ENCODE assay signal across 26 cellular contexts in the genomic region with DNA sequence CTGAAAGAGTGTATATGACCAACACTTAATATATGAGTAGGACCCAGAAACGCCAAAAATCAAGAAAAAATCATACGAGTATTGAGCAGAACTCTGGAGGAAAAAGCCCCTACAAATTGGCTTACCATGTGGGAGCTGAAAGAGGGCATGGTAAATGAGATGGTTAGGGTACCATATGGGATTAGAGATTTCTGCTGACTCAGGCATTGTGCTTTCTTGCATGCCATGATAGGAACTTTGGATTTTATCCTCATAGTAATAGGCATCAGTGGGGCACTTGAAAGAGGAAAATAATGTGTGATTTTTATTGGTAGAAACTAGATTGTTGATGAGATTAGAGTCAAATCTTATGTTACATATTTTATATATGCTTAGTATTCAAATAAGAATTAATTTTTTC.
"Had no signal": no experiment of that assay in that cellular context is flagged by ENCODE, and none has a peak within 500 bp of the region (broad histone marks: within the 10 kb centered on the region; RNA-seq: fewer than 3 reads in every experiment).

No MANE protein-coding gene starts in this region.

- H3K4me3 ChIP-seq: colonic mucosa, esophagus squamous epithelium, gastrocnemius medialis, heart right ventricle, left lung, lower lobe of right lung, mucosa of descending colon had no signal

- ATAC-seq: effector memory CD8-positive, alpha-beta T cell; esophagus mucosa; gastrocnemius medialis; heart right ventricle; left cardiac atrium; left lung; left ventricle myocardium superior; lower lobe of right lung; mucosa of descending colon had no signal

- FAIRE-seq: endometrium, islet of Langerhans, keratinocyte had no signal

- H3K4me1 ChIP-seq: colonic mucosa, esophagus squamous epithelium, gastrocnemius medialis, heart right ventricle, left lung, lower lobe of right lung had no signal

- H3K9me3 ChIP-seq: colonic mucosa, esophagus squamous epithelium, gastrocnemius medialis, lower lobe of right lung had no signal

- DNase-seq: colonic mucosa; cortex of kidney; effector CD8-positive, alpha-beta T cell; effector memory CD8-positive, alpha-beta T cell; endodermal cell; erythroblast; esophagus squamous epithelium; foreskin fibroblast; foreskin melanocyte; gastrocnemius medialis; glutamatergic neuron; head of caudate nucleus; heart right ventricle; hippocampal formation; left cardiac atrium; left lung; left ventricle myocardium superior; lower lobe of right lung; mesenchymal stem cell; mucosa of descending colon; naive B cell had no signal

- H3K27ac ChIP-seq: colonic mucosa, epithelial cell of prostate, esophagus squamous epithelium, gastrocnemius medialis, heart right ventricle, left lung, lower lobe of right lung had no signal

- H3K36me3 ChIP-seq: colonic mucosa, esophagus squamous epithelium, gastrocnemius medialis, heart right ventricle, left lung, lower lobe of right lung had no signal

- H3K27me3 ChIP-seq: colonic mucosa, esophagus squamous epithelium, gastrocnemius medialis, heart right ventricle, left lung had no signal
